Comparison of ENCODE assay signal across 20 cellular contexts in genomic region chr2:63679252-63679850, GRCh38.
DNase-seq lines count a peak whose midpoint lies in the region; ATAC-seq, FAIRE-seq and TF ChIP-seq lines count a peak whose summit lies in the region.
"Had no signal": no experiment of that assay in that cellular context is flagged by ENCODE, and none has a peak within 500 bp of the region (broad histone marks: within the 10 kb centered on the region; RNA-seq: fewer than 3 reads in every experiment).

No MANE protein-coding gene starts in this region.

- TF ChIP-seq POLR2A in K562 (conservative IDR thresholded peaks at IDR 0.05) (no peak), Peyer's patch (IDR thresholded peaks at IDR 0.05) (no peak)

- intact Hi-C loops in PC-3 (cut with micrococcal nuclease) (no loop called here), K562 (cut with micrococcal nuclease) (no loop called here)

- in situ Hi-C loops in K562 (cut with MboI) = no loop called here

- POLR2A ChIA-PET in BJ (lab: Charles Lee) = interaction anchor here (0.5 to 0.6 kb wide), 2 partner anchors 18 to 84 kb away, joined by 3 to 4 read pairs; no protein-coding TSS in a partner anchor
- POLR2A ChIA-PET in PC-3 (lab: Charles Lee; ENCODE audit: unreplicated experiment) = no interaction called here
- POLR2A ChIA-PET in K562 (lab: Yijun Ruan, JAX) = interaction anchor here (1.4 to 1.8 kb wide), 2 partner anchors 10 kb away, joined by 4 to 6 read pairs; no protein-coding TSS in a partner anchor

- H3K4me1 ChIP-seq in PC-3 (ENCODE audit: insufficient read depth, low read length) (no peaks in the 10 kb centered on the region), K562 (replicated peaks in 1 of 2; ENCODE audit: control insufficient read depth in 2 of 2, insufficient read depth in 2 of 2, low read length in 2 of 2) (no peaks in the 10 kb centered on the region), Peyer's patch (no peaks in the 10 kb centered on the region)
- H3K4me1 ChIP-seq: A549, HAP-1 had no signal

- H3K9me3 ChIP-seq in PC-3 (ENCODE audit: low read length) = no peaks in the 10 kb centered on the region
- H3K9me3 ChIP-seq in K562 (replicated peaks; ENCODE audit: control insufficient read depth, insufficient read depth, low read depth, low read length) = no peaks in the 10 kb centered on the region
- no peaks in the 10 kb centered on the region for H3K9me3 ChIP-seq in neural cell (ENCODE audit: low read length)
- H3K9me3 ChIP-seq in Peyer's patch = no peaks in the 10 kb centered on the region
- H3K9me3 ChIP-seq: A549, HAP-1 had no signal

- WGBS in K562 (ENCODE audit: insufficient coverage, low coverage, missing lambda C conversion rate) = 0% methylated on average over 5 of the region's 5 CpGs

- BruUV-seq in PC-3 (replicated peaks; lab: Mats Ljungman, UMichigan) (no TSS peak), K562 (replicated peaks; lab: Mats Ljungman, UMichigan) (no TSS peak)

- no peak overlapping the region for H3K4me3 ChIP-seq in BJ (ENCODE audit: low read depth, low read length)
- H3K4me3 ChIP-seq in PC-3 (ENCODE audit: low read length) = no peak overlapping the region
- H3K4me3 ChIP-seq in K562 = no peak overlapping the region
- H3K4me3 ChIP-seq in neural cell (ENCODE audit: low read length) = no peak overlapping the region
- no peak overlapping the region for H3K4me3 ChIP-seq in Peyer's patch
- H3K4me3 ChIP-seq: A549, HAP-1, SK-N-MC had no signal

- H3F3A ChIP-seq in PC-3 (ENCODE audit: low read length, unreplicated experiment) (no peaks in the 10 kb centered on the region), neural cell (ENCODE audit: insufficient read depth, low read length, poor library complexity, severe bottlenecking) (no peaks in the 10 kb centered on the region)

- TF ChIP-seq EP300 in K562 (IDR thresholded peaks at IDR 0.05; ENCODE audit: low read length) (no peak), neural cell (conservative IDR thresholded peaks at IDR 0.05; ENCODE audit: poor library complexity, severe bottlenecking) (peak; percentile 95)

- H2AFZ ChIP-seq in PC-3 (ENCODE audit: low read length) (no peak overlapping the region), K562 (ENCODE audit: low read depth, low read length) (no peak overlapping the region), neural cell (ENCODE audit: low read depth, low read length) (no peak overlapping the region)

- CTCF ChIA-PET in BJ (lab: Yijun Ruan, JAX) (interaction anchor here (0.5 to 2.1 kb wide), 4 partner anchors 12 to 182 kb away, joined by 3 to 6 read pairs (median 4); no protein-coding TSS in a partner anchor), PC-3 (lab: Charles Lee) (no interaction called here), K562 (lab: Yijun Ruan, JAX; ENCODE audit: low intra/inter-chr PET ratio) (interaction anchor here (0.7 kb wide), 1 partner anchor 210 kb away, joined by 4 read pairs; no protein-coding TSS in a partner anchor)

- H3K4me2 ChIP-seq in PC-3 (ENCODE audit: low read length) (no peak overlapping the region), K562 (ENCODE audit: insufficient read depth, low read length) (no peak overlapping the region), neural cell (ENCODE audit: low read length) (no peak overlapping the region)
- H3K4me2 ChIP-seq: A549 had no signal

- ATAC-seq in PC-3 (no peak), K562 (no peak), HG03469 (IDR thresholded peaks at IDR 0.05; ENCODE audit: unreplicated experiment) (no peak)
- ATAC-seq: A549 had no signal

- H3K27me3 ChIP-seq in BJ (ENCODE audit: control insufficient read depth, insufficient read depth, low read length) (no peaks in the 10 kb centered on the region), PC-3 (ENCODE audit: low read length) (no peaks in the 10 kb centered on the region), K562 (ENCODE audit: control insufficient read depth in 2 of 2, insufficient read depth in 2 of 2, low read length in 2 of 2) (peaks cover 0 to 7% of the 10 kb centered on the region in 2 experiments; a peak in 3 of 5 replicates), neural cell (ENCODE audit: insufficient read depth, low read depth, low read length) (no peaks in the 10 kb centered on the region), Peyer's patch (no peaks in the 10 kb centered on the region)

- no peak overlapping the region for H3K9ac ChIP-seq in PC-3 (ENCODE audit: low read length)
- no peak overlapping the region for H3K9ac ChIP-seq in K562 (ENCODE audit: insufficient read depth in 1 of 2, low read depth in 2 of 2, low read length in 2 of 2)
- no peak overlapping the region for H3K9ac ChIP-seq in neural cell (ENCODE audit: low read length)

- TF ChIP-seq RAD21 in K562 (CRISPR knock-in tag; conservative IDR thresholded peaks at IDR 0.05 in 1 of 2, IDR thresholded peaks at IDR 0.05 in 1 of 2) = no peak
- no peak for TF ChIP-seq RAD21 in neural cell (conservative IDR thresholded peaks at IDR 0.05)

- no peaks in the 10 kb centered on the region for H3K9me1 ChIP-seq in K562 (ENCODE audit: control insufficient read depth, insufficient read depth, low read length)

- FAIRE-seq in K562 (lab: Jason Lieb, UNC) (no peak), GM19239 (lab: Jason Lieb, UNC) (no peak)
- FAIRE-seq: A549 had no signal

- TF ChIP-seq CTCF in BJ (IDR thresholded peaks at IDR 0.05; ENCODE audit: insufficient read depth, low read depth, low read length) (no peak), PC-3 (conservative IDR thresholded peaks at IDR 0.05; ENCODE audit: low read depth, low read length) (no peak), K562 (IDR thresholded peaks at IDR 0.05 in 2 of 3, conservative IDR thresholded peaks at IDR 0.05 in 1 of 3; ENCODE audit: insufficient read depth in 2 of 3, low read depth in 1 of 3, low read length in 3 of 3) (no peak), neural cell (IDR thresholded peaks at IDR 0.05; ENCODE audit: poor library complexity, severe bottlenecking) (no peak), Peyer's patch (IDR thresholded peaks at IDR 0.05) (no peak)

- H3K27ac ChIP-seq in PC-3 (ENCODE audit: low read length) (no peak overlapping the region), K562 (ENCODE audit: extremely low read depth, low read depth, low read length) (no peak overlapping the region), neural cell (ENCODE audit: low read length) (peak overlapping the region; percentile 30), Peyer's patch (no peak overlapping the region)
- H3K27ac ChIP-seq: A549, SK-N-MC had no signal

- H4K20me1 ChIP-seq in PC-3 (ENCODE audit: low read length) (no peaks in the 10 kb centered on the region), K562 (replicated peaks; ENCODE audit: control insufficient read depth, insufficient read depth, low read length) (no peaks in the 10 kb centered on the region), neural cell (ENCODE audit: insufficient read depth) (no peaks in the 10 kb centered on the region)

- H3K36me3 ChIP-seq in BJ (ENCODE audit: control insufficient read depth, insufficient read depth, low read length) (no peaks in the 10 kb centered on the region), PC-3 (ENCODE audit: low read depth, low read length) (no peaks in the 10 kb centered on the region), K562 (ENCODE audit: control insufficient read depth, insufficient read depth, low read length) (no peaks in the 10 kb centered on the region), neural cell (ENCODE audit: insufficient read depth, low read length) (no peaks in the 10 kb centered on the region), Peyer's patch (no peaks in the 10 kb centered on the region)
- H3K36me3 ChIP-seq: HAP-1 had no signal

- H3K79me2 ChIP-seq in PC-3 (ENCODE audit: low read length) (no peaks in the 10 kb centered on the region), K562 (ENCODE audit: control insufficient read depth, insufficient read depth, low read length) (no peaks in the 10 kb centered on the region), neural cell (replicated peaks; ENCODE audit: insufficient read depth, low read length) (no peaks in the 10 kb centered on the region)

- H3K9me2 ChIP-seq in PC-3 (replicated peaks; ENCODE audit: low read length) (no peaks in the 10 kb centered on the region), neural cell (ENCODE audit: insufficient read depth, low read length) (no peaks in the 10 kb centered on the region)

- DNase-seq in BJ (ENCODE audit: low read depth) (peak; percentile 26), PC-3 (peak; percentile 34), K562 (ENCODE audit: extremely low read depth in 1 of 4, low spot score in 3 of 4) (no peak), cerebellum (ENCODE audit: low spot score) (no peak), Peyer's patch (no peak), GM19239 (ENCODE audit: insufficient read length, low spot score) (no peak)
- DNase-seq: AML-193; COR-L47; DMS153; KBM-7; NCI-H1436 treated with DMSO at 0.1 percent for 48 hours; NCI-H2029 treated with DMSO at 0.1 percent for 48 hours; NCI-H2171 treated with DMSO at 0.1 percent for 48 hours; NCI-H446 treated with DMSO at 0.1 percent for 48 hours; NK-92 treated with Interleukin-12 subunit alpha and Interleukin-12 subunit beta, amount 100 ng/mL, for 24 hours had no signal

TF ChIP-seq in K562, 482 proteins besides CTCF, POLR2A, EP300 and RAD21:
- no peak for TF ChIP-seq TCF7L2 (IDR thresholded peaks at IDR 0.05; ENCODE audit: low read depth, low read length)
- TF ChIP-seq ZNF140 (CRISPR knock-in tag; IDR thresholded peaks at IDR 0.05) = no peak
- no peak for TF ChIP-seq SAP30 (IDR thresholded peaks at IDR 0.05; ENCODE audit: borderline replicate concordance, insufficient read depth, low read depth, low read length, poor library complexity, severe bottlenecking)
- no peak for TF ChIP-seq ZC3H11A (IDR thresholded peaks at IDR 0.05; ENCODE audit: low read depth, low read length)
- no peak for TF ChIP-seq C11orf30 (IDR thresholded peaks at IDR 0.05; ENCODE audit: low read depth)
- peak; percentile 40; the same call in 1 of the 2 replicates for TF ChIP-seq RFX1 (IDR thresholded peaks at IDR 0.05)
- TF ChIP-seq ZBTB1 (CRISPR knock-in tag; IDR thresholded peaks at IDR 0.05; ENCODE audit: borderline replicate concordance, low read depth) = no peak
- no peak for TF ChIP-seq ESRRA (IDR thresholded peaks at IDR 0.05; ENCODE audit: borderline replicate concordance, low read depth)
TF ChIP-seq in K562: peak in this region for 1.

TF ChIP-seq in neural cell, 6 proteins besides CTCF, POLR2A, EP300 and RAD21:
- TF ChIP-seq POLR2AphosphoS5 (IDR thresholded peaks at IDR 0.05) (peak; percentile 78), SMC3 (conservative IDR thresholded peaks at IDR 0.05; ENCODE audit: poor library complexity) (no peak), MXI1 (conservative IDR thresholded peaks at IDR 0.05; ENCODE audit: poor library complexity, severe bottlenecking) (peak; percentile 41)

Comparison
In these comparisons a context has a peak if more than half of its experiments do, and no peak if none do; other contexts are left out.
1. DNase-seq: peak in BJ (single experiment) and PC-3 (single experiment); none in K562 (0 of 4), cerebellum (single experiment), Peyer's patch (0 of 3) and GM19239 (single experiment).